ENCODE assay signal across 9 cellular contexts in genomic region chr13:41917641-41918040, GRCh38. TPM values are rescaled to one million over a fixed set of nuclear protein-coding genes. Genes with fewer than 3 reads are reported as not detected.
DNase-seq lines count a peak whose midpoint lies in the region; ATAC-seq, FAIRE-seq and TF ChIP-seq lines count a peak whose summit lies in the region.
"Had no signal": no experiment of that assay in that cellular context is flagged by ENCODE, and none has a peak within 500 bp of the region (broad histone marks: within the 10 kb centered on the region; RNA-seq: fewer than 3 reads in every experiment).

No MANE protein-coding gene starts in this region.

- peak overlapping the region; percentile 98 for H3K27ac Mint-ChIP-seq in activated CD8-positive, alpha-beta T cell treated with anti-CD3 and anti-CD28 coated beads for 36 hours
- H3K27ac Mint-ChIP-seq in MCF 10A (ENCODE audit: low read depth, unreplicated experiment): no peak overlapping the region

- peak overlapping the region; percentile 66 for H3K4me3 Mint-ChIP-seq in activated CD8-positive, alpha-beta T cell treated with anti-CD3 and anti-CD28 coated beads for 36 hours
- H3K4me3 Mint-ChIP-seq in MCF 10A (ENCODE audit: unreplicated experiment): no peak overlapping the region

- BruUV-seq in MCF 10A (replicated peaks; lab: Mats Ljungman, UMichigan): no TSS peak

- CTCF ChIA-PET in activated CD8-positive, alpha-beta T cell treated with anti-CD3 and anti-CD28 coated beads for 36 hours (lab: Charles Lee): interaction anchor here (0.6 to 1.0 kb wide), 3 partner anchors 9 to 43 kb away, joined by 3 to 5 read pairs (median 5); partner anchors contain the start of gene VWA8
- CTCF ChIA-PET in MCF 10A (lab: Yijun Ruan, JAX): interaction anchor here (0.5 to 2.1 kb wide), 3 partner anchors 24 to 862 kb away, joined by 3 to 11 read pairs (median 3); no protein-coding TSS in a partner anchor

- intact Hi-C loops in activated CD8-positive, alpha-beta T cell treated with anti-CD3 and anti-CD28 coated beads for 36 hours (cut with micrococcal nuclease): loop anchor here (5.0 to 10.0 kb wide), 3 partner anchors 45 to 357 kb away; partner anchors contain the start of genes AKAP11 and VWA8
- intact Hi-C loops in MCF 10A (cut with micrococcal nuclease): no loop called here

- peaks cover 32% of the 10 kb centered on the region for H3K36me3 Mint-ChIP-seq in activated CD8-positive, alpha-beta T cell treated with anti-CD3 and anti-CD28 coated beads for 36 hours (ENCODE audit: low read depth)
- H3K36me3 Mint-ChIP-seq in MCF 10A (ENCODE audit: insufficient read depth, unreplicated experiment): no peaks in the 10 kb centered on the region

- no peak for TF ChIP-seq CTCF in activated CD8-positive, alpha-beta T cell treated with anti-CD3 and anti-CD28 coated beads for 36 hours (IDR thresholded peaks at IDR 0.05)
- no peak for TF ChIP-seq CTCF in foreskin fibroblast (IDR thresholded peaks at IDR 0.05; ENCODE audit: low read depth, low read length)
- no peak for TF ChIP-seq CTCF in MCF 10A (IDR thresholded peaks at IDR 0.05; ENCODE audit: unreplicated experiment)

- ATAC-seq in activated CD8-positive, alpha-beta T cell treated with anti-CD3 and anti-CD28 coated beads for 36 hours: peak; percentile 82
- no peak for ATAC-seq in GM18517 (IDR thresholded peaks at IDR 0.05; ENCODE audit: unreplicated experiment)

- DNase-seq in AG20443 (ENCODE audit: low spot score) (peak; percentile 33), GM18507 (ENCODE audit: extremely low spot score, insufficient read length, low read depth) (no peak), foreskin fibroblast (peak; percentile 79 to 90), SK-N-DZ (ENCODE audit: low spot score) (no peak), occipital lobe (lab: John Stamatoyannopoulos, UW) (no peak), MCF 10A (ENCODE audit: unreplicated experiment) (no peak)
- peak; percentile 37 for DNase-seq in activated CD8-positive, alpha-beta T cell treated with anti-CD3 and anti-CD28 coated beads for 36 hours
- DNase-seq: NCI-H1694 had no signal

- peaks cover 6% of the 10 kb centered on the region for H3K9me3 Mint-ChIP-seq in activated CD8-positive, alpha-beta T cell treated with anti-CD3 and anti-CD28 coated beads for 36 hours
- H3K9me3 Mint-ChIP-seq in MCF 10A (ENCODE audit: unreplicated experiment): no peaks in the 10 kb centered on the region

- H3K4me1 Mint-ChIP-seq in activated CD8-positive, alpha-beta T cell treated with anti-CD3 and anti-CD28 coated beads for 36 hours (ENCODE audit: low read depth): peaks cover 74% of the 10 kb centered on the region
- peaks cover 17% of the 10 kb centered on the region for H3K4me1 Mint-ChIP-seq in MCF 10A (ENCODE audit: insufficient read depth, unreplicated experiment)

- no peaks in the 10 kb centered on the region for H3K27me3 Mint-ChIP-seq in activated CD8-positive, alpha-beta T cell treated with anti-CD3 and anti-CD28 coated beads for 36 hours
- no peaks in the 10 kb centered on the region for H3K27me3 Mint-ChIP-seq in MCF 10A (ENCODE audit: insufficient read depth, unreplicated experiment)

- no peak overlapping the region for H3K4me3 ChIP-seq in foreskin fibroblast (ENCODE audit: low read depth in 1 of 2, low read length in 2 of 2)

- peak; percentile 56 for FAIRE-seq in GM18507 (lab: Jason Lieb, UNC)

- POLR2A ChIA-PET in activated CD8-positive, alpha-beta T cell treated with anti-CD3 and anti-CD28 coated beads for 36 hours (lab: Charles Lee): interaction anchor here (0.6 to 1.9 kb wide), 4 partner anchors 43 to 1147 kb away, joined by 3 to 9 read pairs (median 5); partner anchors contain the start of genes DGKH and VWA8
- POLR2A ChIA-PET in MCF 10A (lab: Yijun Ruan, JAX): interaction anchor here (0.7 to 0.8 kb wide), 2 partner anchors 14 to 131 kb away, joined by 3 to 4 read pairs; partner anchors contain the start of gene DGKH

RNA-seq across cellular contexts. Expression of gene VWA8, which starts 43.3 kb away (rescaled TPM):
- total RNA-seq in activated CD8-positive, alpha-beta T cell treated with anti-CD3 and anti-CD28 coated beads for 36 hours: 10 to 100 TPM; 26.3 to 27.5 TPM
- polyA plus RNA-seq in SK-N-DZ (2014; cell fraction: cytosol; rRNA removed): 5.7 and 24.4 TPM in 2 replicates
- polyA plus RNA-seq in SK-N-DZ (2014; cell fraction: nucleus; rRNA removed): 6.6 and 35.8 TPM in 2 replicates
- total RNA-seq in occipital lobe: 53.7 TPM
- 20.1 and 21.4 TPM in 2 replicates for total RNA-seq in MCF 10A (2022)

Comparison
In these comparisons a context has a peak if more than half of its experiments do, and no peak if none do; other contexts are left out.
1. DNase-seq: peak in AG20443 (single experiment), activated CD8-positive, alpha-beta T cell treated with anti-CD3 and anti-CD28 coated beads for 36 hours (single experiment) and foreskin fibroblast (2 of 2); none in GM18507 (single experiment), SK-N-DZ (single experiment), occipital lobe (single experiment) and MCF 10A (single experiment).